23 cellular contexts compared by ENCODE assay signal in genomic region chr10:1477578-1477977, GRCh38.
DNase-seq lines count a peak whose midpoint lies in the region; ATAC-seq, FAIRE-seq and TF ChIP-seq lines count a peak whose summit lies in the region.
"Had no signal": no experiment of that assay in that cellular context is flagged by ENCODE, and none has a peak within 500 bp of the region (broad histone marks: within the 10 kb centered on the region; RNA-seq: fewer than 3 reads in every experiment).

No MANE protein-coding gene starts in this region.

- no peak overlapping the region for H3K4me3 ChIP-seq in HepG2 (replicated peaks in 1 of 3; ENCODE audit: insufficient read depth in 1 of 3, low read depth in 2 of 3, low read length in 3 of 3)
- H3K4me3 ChIP-seq in right lobe of liver: no peak overlapping the region
- H3K4me3 ChIP-seq in breast epithelium: no peak overlapping the region
- H3K4me3 ChIP-seq in pancreas: no peak overlapping the region
- H3K4me3 ChIP-seq: BLaER1 treated with 17β-estradiol and CSF1 and Interleukin-3, amounts not matched to agents 10 nM and 100 nM; GM23338 had no signal

- WGBS in HepG2 (ENCODE audit: low lambda C conversion rate): 60% methylated on average over 7 of the region's 9 CpGs
- 65% methylated on average over 8 of the region's 9 CpGs for WGBS in right lobe of liver (ENCODE audit: insufficient coverage, low coverage, low lambda C conversion rate, missing lambda C conversion rate)
- 81 to 89% methylated on average over 9 of the region's 9 CpGs for WGBS in pancreas, 2 donors

- H3K4me1 Mint-ChIP-seq in glutamatergic neuron (ENCODE audit: low read depth, unreplicated experiment) (peaks cover 6% of the 10 kb centered on the region), osteocyte (ENCODE audit: unreplicated experiment) (no peaks in the 10 kb centered on the region)
- H3K4me1 Mint-ChIP-seq: CD14-positive monocyte; CD8-positive, alpha-beta memory T cell had no signal

- H3K9me3 ChIP-seq in HepG2 (ENCODE audit: low read length) (no peaks in the 10 kb centered on the region), right lobe of liver (no peaks in the 10 kb centered on the region), breast epithelium (no peaks in the 10 kb centered on the region), pancreas (no peaks in the 10 kb centered on the region)

- in situ Hi-C loops in HepG2 (cut with HindIII; ENCODE audit: extremely low pct_ligation_motif_present, low pct_unique_long_range_greater_than_20kb): no loop called here

- H3K27me3 Mint-ChIP-seq in glutamatergic neuron (ENCODE audit: unreplicated experiment) (peaks cover 11% of the 10 kb centered on the region), osteocyte (ENCODE audit: unreplicated experiment) (peaks cover 16% of the 10 kb centered on the region)

- no peak for TF ChIP-seq EP300 in HepG2 (IDR thresholded peaks at IDR 0.05; ENCODE audit: low read depth in 2 of 2, low read length in 2 of 2)
- TF ChIP-seq EP300 in HepG2 (CRISPR knock-in tag; IDR thresholded peaks at IDR 0.05; ENCODE audit: borderline replicate concordance): no peak

- H3K4me3 Mint-ChIP-seq in glutamatergic neuron (ENCODE audit: unreplicated experiment) (peak overlapping the region; percentile 36), osteocyte (ENCODE audit: unreplicated experiment) (no peak overlapping the region)
- H3K4me3 Mint-ChIP-seq: B cell; CD14-positive monocyte; CD4-positive, alpha-beta T cell; CD8-positive, alpha-beta memory T cell; GM23338; H9 had no signal

- H3K27me3 ChIP-seq in HepG2 (ENCODE audit: control insufficient read depth in 1 of 2, insufficient read depth in 2 of 2, low read length in 2 of 2): peaks cover 3 to 45% of the 10 kb centered on the region in 2 experiments; a peak in 4 of 5 replicates
- H3K27me3 ChIP-seq in right lobe of liver: no peaks in the 10 kb centered on the region
- H3K27me3 ChIP-seq in breast epithelium: peaks cover 0 to 22% of the 10 kb centered on the region in 2 donors
- peaks cover 0 to 3% (median 0%) of the 10 kb centered on the region in 4 donors for H3K27me3 ChIP-seq in pancreas

- TF ChIP-seq CTCF in HepG2 (CRISPR knock-in tag; IDR thresholded peaks at IDR 0.05) (no peak), right lobe of liver (IDR thresholded peaks at IDR 0.05) (no peak), glutamatergic neuron (IDR thresholded peaks at IDR 0.05; ENCODE audit: partially characterized antibody, unreplicated experiment) (no peak), osteocyte (IDR thresholded peaks at IDR 0.05) (no peak), breast epithelium (IDR thresholded peaks at IDR 0.05) (no peak), pancreas (IDR thresholded peaks at IDR 0.05) (no peak)

- POLR2A ChIA-PET in HepG2 (lab: Yijun Ruan, JAX): no interaction called here

- H3K9me3 Mint-ChIP-seq in glutamatergic neuron (ENCODE audit: unreplicated experiment): peaks cover 8% of the 10 kb centered on the region
- H3K9me3 Mint-ChIP-seq in osteocyte (ENCODE audit: unreplicated experiment): peaks cover 7% of the 10 kb centered on the region
- H3K9me3 Mint-ChIP-seq: CD4-positive, alpha-beta T cell; CD8-positive, alpha-beta memory T cell had no signal

- H3K27ac Mint-ChIP-seq in glutamatergic neuron (ENCODE audit: unreplicated experiment) (no peak overlapping the region), osteocyte (ENCODE audit: unreplicated experiment) (no peak overlapping the region)
- H3K27ac Mint-ChIP-seq: B cell; CD14-positive monocyte; CD4-positive, alpha-beta T cell; CD8-positive, alpha-beta memory T cell; GM23338; H9 had no signal

- BruUV-seq in HepG2 (replicated peaks; lab: Mats Ljungman, UMichigan): no TSS peak

- CTCF ChIA-PET in HepG2 (lab: Yijun Ruan, JAX; ENCODE audit: low intra/inter-chr PET ratio, low total read pairs): no interaction called here

- no peaks in the 10 kb centered on the region for H4K20me1 ChIP-seq in HepG2 (ENCODE audit: insufficient read depth, low read length)
- H4K20me1 ChIP-seq: BLaER1 treated with 17β-estradiol and CSF1 and Interleukin-3, amounts not matched to agents 10 nM and 100 nM had no signal

- TF ChIP-seq POLR2A in HepG2 (IDR thresholded peaks at IDR 0.05; ENCODE audit: insufficient read depth in 1 of 2, low read depth in 2 of 2, low read length in 2 of 2) (no peak), right lobe of liver (IDR thresholded peaks at IDR 0.05) (no peak), breast epithelium (IDR thresholded peaks at IDR 0.05) (no peak)

- FAIRE-seq in HepG2 (lab: Jason Lieb, UNC): no peak
- FAIRE-seq in pancreas (lab: Jason Lieb, UNC): no peak
- FAIRE-seq: A204.1, D721Med, GM12891, GM18507 had no signal

- no peak overlapping the region for H3K4me2 ChIP-seq in HepG2 (ENCODE audit: low read depth, low read length)
- H3K4me2 ChIP-seq: GM23338 had no signal

- H3K79me2 ChIP-seq in HepG2 (ENCODE audit: insufficient read depth, low read length): no peaks in the 10 kb centered on the region

- ATAC-seq in HepG2 (no peak), right lobe of liver (no peak), pancreas (no peak)
- ATAC-seq: GM23338, HCT116 had no signal

- no peak overlapping the region for H3K9ac ChIP-seq in HepG2 (ENCODE audit: insufficient read depth, low read depth, low read length)
- H3K9ac ChIP-seq: BLaER1 treated with 17β-estradiol and CSF1 and Interleukin-3, amounts not matched to agents 10 nM and 100 nM had no signal

- DNase-seq in HepG2 (ENCODE audit: low spot score) (no peak), right lobe of liver (no peak), glutamatergic neuron (no peak), osteocyte (ENCODE audit: extremely low spot score, unreplicated experiment) (peak; percentile 57), breast epithelium (ENCODE audit: low spot score in 2 of 2) (no peak), pancreas (no peak)
- no peak for DNase-seq in activated naive CD4-positive, alpha-beta T cell treated with anti-CD3 and anti-CD28 coated beads, Interleukin-2, amount 50 U/mL, for 16 hours
- DNase-seq: CD4-positive, alpha-beta T cell; CD8-positive, alpha-beta memory T cell; DMS 273 treated with DMSO at 0.1 percent for 48 hours; DMS79; GF-D8; H9 had no signal

- H3K27ac ChIP-seq in HepG2 (ENCODE audit: extremely low read length, insufficient read depth, low read length): no peak overlapping the region
- H3K27ac ChIP-seq in right lobe of liver: no peak overlapping the region
- no peak overlapping the region for H3K27ac ChIP-seq in breast epithelium
- H3K27ac ChIP-seq in pancreas: no peak overlapping the region
- H3K27ac ChIP-seq: 22Rv1; BLaER1 treated with 17β-estradiol and CSF1 and Interleukin-3, amounts not matched to agents 10 nM and 100 nM had no signal

- H3K4me1 ChIP-seq in HepG2 (ENCODE audit: insufficient read depth, low read length) (no peaks in the 10 kb centered on the region), right lobe of liver (no peaks in the 10 kb centered on the region), breast epithelium (no peaks in the 10 kb centered on the region), pancreas (no peaks in the 10 kb centered on the region)

- intact Hi-C loops in HepG2 (cut with micrococcal nuclease; ENCODE audit: unreplicated experiment): no loop called here
- intact Hi-C loops in right lobe of liver (cut with DNase I): no loop called here
- intact Hi-C loops in breast epithelium (cut with DNase I; ENCODE audit: low total_unique reads): no loop called here
- intact Hi-C loops in pancreas (cut with DNase I): no loop called here

- no peak for TF ChIP-seq RAD21 in HepG2 (CRISPR knock-in tag; IDR thresholded peaks at IDR 0.05)

- peaks cover 14% of the 10 kb centered on the region for H3K36me3 Mint-ChIP-seq in glutamatergic neuron (ENCODE audit: unreplicated experiment)
- no peaks in the 10 kb centered on the region for H3K36me3 Mint-ChIP-seq in osteocyte (ENCODE audit: unreplicated experiment)
- H3K36me3 Mint-ChIP-seq: CD14-positive monocyte; CD8-positive, alpha-beta memory T cell had no signal

- H2AFZ ChIP-seq in HepG2 (ENCODE audit: low read length): no peak overlapping the region
- H2AFZ ChIP-seq: GM23338 had no signal

- no peaks in the 10 kb centered on the region for H3K36me3 ChIP-seq in HepG2 (replicated peaks in 1 of 2; ENCODE audit: control insufficient read depth in 1 of 2, insufficient read depth in 2 of 2, low read length in 2 of 2)
- H3K36me3 ChIP-seq in right lobe of liver: no peaks in the 10 kb centered on the region
- H3K36me3 ChIP-seq in breast epithelium: no peaks in the 10 kb centered on the region
- H3K36me3 ChIP-seq in pancreas: no peaks in the 10 kb centered on the region

TF ChIP-seq in HepG2, 621 proteins besides CTCF, POLR2A, EP300 and RAD21:
- TF ChIP-seq HMG20B (CRISPR knock-in tag; conservative IDR thresholded peaks at IDR 0.05): no peak
- TF ChIP-seq MNT (IDR thresholded peaks at IDR 0.05): peak; percentile 76
